In the genomic region with DNA sequence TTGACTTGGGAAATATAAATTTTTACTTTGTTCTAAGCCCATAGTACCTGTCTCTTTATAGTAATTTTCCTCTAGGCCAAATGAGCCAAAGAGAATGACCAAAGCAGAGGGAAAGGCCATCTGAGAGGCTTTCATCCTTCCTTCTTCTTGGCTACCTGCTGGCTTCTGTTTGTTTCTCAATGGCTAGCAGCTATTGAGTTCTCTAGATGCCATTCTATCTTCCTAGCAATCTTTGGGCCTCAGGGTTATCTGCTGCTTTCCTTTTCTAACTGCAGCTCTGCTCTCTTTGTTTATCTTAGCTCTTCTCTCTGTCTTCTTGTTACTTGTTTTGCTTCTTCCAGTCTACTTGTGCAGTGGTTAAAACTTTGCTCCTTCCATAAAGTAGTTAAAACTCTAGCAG, we compare ENCODE assay signal across 20 cellular contexts.
"Had no signal": no experiment of that assay in that cellular context is flagged by ENCODE, and none has a peak within 500 bp of the region (broad histone marks: within the 10 kb centered on the region; RNA-seq: fewer than 3 reads in every experiment).

No MANE protein-coding gene starts in this region.

- H3K4me1 Mint-ChIP-seq: naive B cell had no signal

- DNase-seq: effector CD8-positive, alpha-beta T cell; heart right ventricle; hypothalamus; left colon; left ventricle myocardium superior; mesenchymal stem cell; naive B cell; ovary; sigmoid colon; stimulated activated CD4-positive, alpha-beta T cell treated with anti-CD3 and anti-CD28 coated beads, Interleukin-2, amount 100 ng/mL, for 24 hours; stimulated activated naive CD4-positive, alpha-beta T cell; stomach; substantia nigra; transverse colon had no signal

- H3K27ac Mint-ChIP-seq: naive B cell had no signal

- H3K9me3 ChIP-seq: ovary, sigmoid colon, thoracic aorta, transverse colon had no signal

- H3K27me3 Mint-ChIP-seq: naive B cell had no signal

- ATAC-seq: esophagus mucosa, heart right ventricle, left colon, left ventricle myocardium superior had no signal

- H3K27ac ChIP-seq: coronary artery, heart right ventricle, ovary, right atrium auricular region, sigmoid colon, skin epidermis, stomach, thoracic aorta, transverse colon had no signal

- H3K4me1 ChIP-seq: heart right ventricle, right atrium auricular region, sigmoid colon, stomach, transverse colon had no signal

- H3K36me3 ChIP-seq: heart right ventricle, ovary, right atrium auricular region, sigmoid colon, stomach, thoracic aorta, transverse colon had no signal

- H3K27me3 ChIP-seq: heart right ventricle, ovary, right atrium auricular region, sigmoid colon, stomach, transverse colon had no signal

- H3K36me3 Mint-ChIP-seq: naive B cell had no signal

- H3K4me3 Mint-ChIP-seq: naive B cell had no signal

- H3K4me3 ChIP-seq: coronary artery, heart right ventricle, lung, ovary, right atrium auricular region, sigmoid colon, skin epidermis, stomach, thoracic aorta, transverse colon had no signal
